Comparison of ENCODE assay signal across 12 cellular contexts in the genomic region with DNA sequence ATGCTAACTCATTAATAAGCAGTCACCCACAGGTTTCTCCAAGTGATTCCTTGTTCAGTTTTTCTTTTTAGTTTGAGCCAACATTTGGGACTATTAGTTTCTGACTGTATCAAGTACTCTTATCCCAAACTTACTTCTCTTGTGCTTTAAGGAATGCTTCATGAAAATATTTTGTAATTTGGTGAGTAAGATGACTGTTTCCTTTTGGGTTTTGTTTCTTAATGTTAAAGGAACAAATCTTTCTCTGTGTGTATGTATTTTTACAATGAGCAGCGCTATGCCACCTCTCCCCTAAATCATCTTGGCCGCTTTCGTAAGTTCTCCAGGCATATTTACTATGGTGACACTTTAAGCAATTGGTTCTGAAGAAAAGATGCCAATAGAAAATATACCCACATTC.
"Had no signal": no experiment of that assay in that cellular context is flagged by ENCODE, and none has a peak within 500 bp of the region (broad histone marks: within the 10 kb centered on the region; RNA-seq: fewer than 3 reads in every experiment).

No MANE protein-coding gene starts in this region.

- H3K4me3 ChIP-seq: colonic mucosa, right atrium auricular region had no signal

- H3K27ac Mint-ChIP-seq: activated B cell treated with CpG ODN at 0.5 μM for 24 hours; activated CD4-positive, alpha-beta T cell treated with anti-CD3 and anti-CD28 coated beads, Interleukin-2, amount 10 ng/mL, durations not matched to agents 7 days and 5 days; activated naive CD8-positive, alpha-beta T cell; naive B cell; stimulated activated effector memory CD8-positive, alpha-beta T cell treated with anti-CD3 and anti-CD28 coated beads, Interleukin-12 subunit alpha, Interleukin-12 subunit beta, amount 100 ng/mL, for 72 hours; T-helper 1 cell treated with Interleukin-12 subunit alpha and Interleukin-12 subunit beta and Interleukin-4 antibody, amounts not matched to agents 30 μg/mL and 1 μg/mL, for 36 hours; type B pancreatic cell had no signal

- H3K27me3 ChIP-seq: colonic mucosa, right atrium auricular region had no signal

- DNase-seq: activated B cell treated with CpG ODN at 0.5 μM for 24 hours; activated CD4-positive, alpha-beta T cell treated with anti-CD3 and anti-CD28 coated beads, Interleukin-2, amount 10 ng/mL, durations not matched to agents 7 days and 5 days; activated effector memory CD4-positive, alpha-beta T cell treated with Interleukin-2 at 50 U/mL for 16 hours; activated T-cell treated with anti-CD3 and anti-CD28 coated beads, Interleukin-2, amount 50 U/mL, for 1 hour; colonic mucosa; effector CD4-positive, alpha-beta T cell; naive B cell had no signal

- H3K27ac ChIP-seq: colonic mucosa, right atrium auricular region had no signal

- ATAC-seq: stimulated activated effector memory CD8-positive, alpha-beta T cell treated with anti-CD3 and anti-CD28 coated beads, Interleukin-12 subunit alpha, Interleukin-12 subunit beta, amount 100 ng/mL, for 72 hours had no signal

- H3K4me3 Mint-ChIP-seq: activated B cell treated with CpG ODN at 0.5 μM for 24 hours; activated CD4-positive, alpha-beta T cell treated with anti-CD3 and anti-CD28 coated beads, Interleukin-2, amount 10 ng/mL, durations not matched to agents 7 days and 5 days; activated naive CD8-positive, alpha-beta T cell; stimulated activated effector memory CD8-positive, alpha-beta T cell treated with anti-CD3 and anti-CD28 coated beads, Interleukin-12 subunit alpha, Interleukin-12 subunit beta, amount 100 ng/mL, for 72 hours; T-helper 1 cell treated with Interleukin-12 subunit alpha and Interleukin-12 subunit beta and Interleukin-4 antibody, amounts not matched to agents 30 μg/mL and 1 μg/mL, for 36 hours; type B pancreatic cell had no signal

- H3K9me3 Mint-ChIP-seq: activated B cell treated with CpG ODN at 0.5 μM for 24 hours; activated CD4-positive, alpha-beta T cell treated with anti-CD3 and anti-CD28 coated beads, Interleukin-2, amount 10 ng/mL, durations not matched to agents 7 days and 5 days; stimulated activated effector memory CD8-positive, alpha-beta T cell treated with anti-CD3 and anti-CD28 coated beads, Interleukin-12 subunit alpha, Interleukin-12 subunit beta, amount 100 ng/mL, for 72 hours; T-helper 1 cell treated with Interleukin-12 subunit alpha and Interleukin-12 subunit beta and Interleukin-4 antibody, amounts not matched to agents 30 μg/mL and 1 μg/mL, for 36 hours; type B pancreatic cell had no signal

- H3K4me1 ChIP-seq: colonic mucosa had no signal

- H3K36me3 Mint-ChIP-seq: activated naive CD8-positive, alpha-beta T cell; naive B cell; stimulated activated effector memory CD8-positive, alpha-beta T cell treated with anti-CD3 and anti-CD28 coated beads, Interleukin-12 subunit alpha, Interleukin-12 subunit beta, amount 100 ng/mL, for 72 hours had no signal

- H3K36me3 ChIP-seq: colonic mucosa, right atrium auricular region had no signal

- H3K4me1 Mint-ChIP-seq: activated B cell treated with CpG ODN at 0.5 μM for 24 hours; activated CD4-positive, alpha-beta T cell treated with anti-CD3 and anti-CD28 coated beads, Interleukin-2, amount 10 ng/mL, durations not matched to agents 7 days and 5 days; naive B cell; stimulated activated effector memory CD8-positive, alpha-beta T cell treated with anti-CD3 and anti-CD28 coated beads, Interleukin-12 subunit alpha, Interleukin-12 subunit beta, amount 100 ng/mL, for 72 hours had no signal

- H3K9me3 ChIP-seq: colonic mucosa, right atrium auricular region had no signal
